ENCODE assay signal across 23 cellular contexts in the genomic region with DNA sequence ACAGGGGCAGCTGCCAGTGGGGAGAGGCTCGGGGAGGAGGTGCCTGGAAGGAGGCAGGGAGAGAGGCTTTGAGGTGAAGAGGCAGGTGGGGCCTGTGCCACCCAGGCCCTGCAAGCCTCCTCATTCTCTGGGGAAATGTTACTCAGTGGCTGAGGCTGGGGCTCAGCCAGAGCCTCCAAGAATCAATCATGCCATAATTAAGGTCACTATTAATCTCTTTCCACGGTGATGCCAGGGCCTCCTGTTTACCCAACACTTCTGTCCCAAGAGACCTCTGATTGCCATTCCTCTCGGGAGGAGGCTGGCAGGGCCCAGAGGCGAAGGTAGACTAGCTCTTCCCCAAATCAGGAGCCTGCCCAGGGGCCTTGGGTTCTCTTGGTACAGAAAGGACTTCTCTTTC. TPM values are rescaled to one million over a fixed set of nuclear protein-coding genes. Genes with fewer than 3 reads are reported as not detected.
DNase-seq lines count a peak whose midpoint lies in the region; ATAC-seq, FAIRE-seq and TF ChIP-seq lines count a peak whose summit lies in the region.
"Had no signal": no experiment of that assay in that cellular context is flagged by ENCODE, and none has a peak within 500 bp of the region (broad histone marks: within the 10 kb centered on the region; RNA-seq: fewer than 3 reads in every experiment).

No MANE protein-coding gene starts in this region.

- TF ChIP-seq POLR2A in body of pancreas (IDR thresholded peaks at IDR 0.05), result no peak

- TF ChIP-seq CTCF in body of pancreas (IDR thresholded peaks at IDR 0.05) (no peak), pancreas (IDR thresholded peaks at IDR 0.05) (no peak)

- no peak overlapping the region for H2AFZ ChIP-seq in Karpas-422 (ENCODE audit: low read length)

- no peak overlapping the region for H3K4me3 ChIP-seq in Karpas-422 (ENCODE audit: low read length)
- no peak overlapping the region for H3K4me3 ChIP-seq in body of pancreas
- H3K4me3 ChIP-seq in pancreas, result no peak overlapping the region
- H3K4me3 ChIP-seq: SJSA1 had no signal

- no peaks in the 10 kb centered on the region for H3K9me2 ChIP-seq in Karpas-422 (replicated peaks; ENCODE audit: insufficient read depth, low read length)

- H3K27me3 ChIP-seq in Karpas-422 (ENCODE audit: low read length) (no peaks in the 10 kb centered on the region), body of pancreas (no peaks in the 10 kb centered on the region), pancreas (no peaks in the 10 kb centered on the region)
- H3K27me3 ChIP-seq: SJSA1 had no signal

- WGBS in body of pancreas, 2 donors, result 27 to 38% methylated on average over 4 of the region's 4 CpGs
- WGBS in pancreas, 2 donors, result 38% methylated on average over 4 of the region's 4 CpGs

- DNase-seq in NCI-H2107 treated with DMSO at 0.1 percent for 48 hours (lab: John Stamatoyannopoulos, UW; ENCODE audit: unreplicated experiment) (peak; percentile 28), NCI-H2107 (lab: John Stamatoyannopoulos, UW) (no peak), Karpas-422 (no peak), body of pancreas (peak in 3 of 4 donors; percentile 27 to 34 (median 29)), pancreas (peak in 1 of 6 donors; percentile 31), activated gamma-delta T cell (lab: John Stamatoyannopoulos, UW) (no peak)
- DNase-seq: C1 segment of cervical spinal cord; CD4-positive, alpha-beta memory T cell; COR-L47; DMS 273 treated with DMSO at 0.1 percent for 48 hours; DMS79; GF-D8; NCI-H1092; NCI-H2081; NCI-H446 treated with DMSO at 0.1 percent for 48 hours; NCI-H526 treated with DMSO at 0.1 percent for 48 hours; Right ventricle myocardium superior; RPMI8226 had no signal

- H3K36me3 ChIP-seq in Karpas-422 (ENCODE audit: insufficient read depth, low read length) (peaks cover 26% of the 10 kb centered on the region), body of pancreas (replicated peaks in 1 of 2; ENCODE audit: insufficient read depth in 1 of 2, low read depth in 2 of 2) (no peaks in the 10 kb centered on the region), pancreas (no peaks in the 10 kb centered on the region)
- H3K36me3 ChIP-seq: SJSA1 had no signal

- no peaks in the 10 kb centered on the region; the same call in 1 of the 2 replicates for H4K20me1 ChIP-seq in Karpas-422 (ENCODE audit: insufficient read depth, low read depth, low read length)

- H3K4me2 ChIP-seq in Karpas-422 (ENCODE audit: low read depth, low read length, poor library complexity, severe bottlenecking), result peak overlapping the region; percentile 6

- ATAC-seq in body of pancreas (peak; percentile 47), pancreas (peak in 3 of 4 donors; percentile 18 to 52 (median 33)), HG02588 (IDR thresholded peaks at IDR 0.05; ENCODE audit: unreplicated experiment) (no peak)

- H3K27ac ChIP-seq in Karpas-422 (ENCODE audit: low read length) (peak overlapping the region; percentile 99), body of pancreas (no peak overlapping the region), pancreas (no peak overlapping the region)
- H3K27ac ChIP-seq: SJSA1 had no signal

- H3K79me2 ChIP-seq in Karpas-422 (ENCODE audit: low read length), result peaks cover 94% of the 10 kb centered on the region

- H3K9ac ChIP-seq in Karpas-422 (ENCODE audit: low read length), result peak overlapping the region; percentile 39; the same call in 1 of the 2 replicates

- no peak for FAIRE-seq in pancreas (lab: Jason Lieb, UNC)
- FAIRE-seq: A204.1, GM12891, H54 had no signal

- H3K9me3 ChIP-seq in Karpas-422 (ENCODE audit: low read length) (no peaks in the 10 kb centered on the region), body of pancreas (no peaks in the 10 kb centered on the region), pancreas (no peaks in the 10 kb centered on the region)
- H3K9me3 ChIP-seq: SJSA1 had no signal

- intact Hi-C loops in body of pancreas (cut with DNase I), result no loop called here
- intact Hi-C loops in pancreas (cut with DNase I), result no loop called here

- H3K4me1 ChIP-seq in Karpas-422 (ENCODE audit: low read length) (peaks cover 86% of the 10 kb centered on the region), body of pancreas (peaks cover 23% of the 10 kb centered on the region), pancreas (peaks cover 8 to 11% (median 10%) of the 10 kb centered on the region in 3 donors)

RNA-seq across cellular contexts. Expression of gene GDPD5, which starts 38.4 kb away (rescaled TPM):
- total RNA-seq in Karpas-422 (2014; rRNA removed; shearing (Covaris generic); ENCODE audit: low replicate concordance), result 137 and 237 TPM in 2 replicates
- 10 to 100 TPM; 29.6 to 73.2 TPM for total RNA-seq in body of pancreas
- total RNA-seq in pancreas, result 10 to 100 TPM; 24.3 to 72.7 (median 31.8) TPM
- 10 to 100 TPM; 33.4 to 92.9 TPM for polyA plus RNA-seq in pancreas

RNA-seq across cellular contexts. Expression of gene KLHL35, which starts 54.4 kb away (rescaled TPM):
- total RNA-seq in Karpas-422 (2014; rRNA removed; shearing (Covaris generic); ENCODE audit: low replicate concordance), result 1.3 and 8.5 TPM in 2 replicates
- total RNA-seq in body of pancreas, result 1 to 10 TPM; 4.4 to 4.6 TPM
- total RNA-seq in pancreas, result 1 to 10 TPM in 5 of 6 donors, under 1 TPM in 1; 0.97 to 3.1 (median 1.7) TPM
- 1 to 10 TPM; 1.7 to 2.5 TPM for polyA plus RNA-seq in pancreas

Comparison
In these comparisons a context has a peak if more than half of its experiments do, and no peak if none do; other contexts are left out.
1. DNase-seq: peak in NCI-H2107 treated with DMSO at 0.1 percent for 48 hours (single experiment) and body of pancreas (3 of 4); none in NCI-H2107 (single experiment), Karpas-422 (single experiment) and activated gamma-delta T cell (single experiment).